Comparison of ENCODE assay signal across 27 cellular contexts in genomic region chr5:73623060-73623459, GRCh38.
"Had no signal": no experiment of that assay in that cellular context is flagged by ENCODE, and none has a peak within 500 bp of the region (broad histone marks: within the 10 kb centered on the region; RNA-seq: fewer than 3 reads in every experiment).

No MANE protein-coding gene starts in this region.

- H3K4me3 Mint-ChIP-seq: mesothelial cell of epicardium; naive B cell; natural killer cell treated with Interleukin-12 subunit alpha and Interleukin-12 subunit beta and Interleukin-15 and Interleukin-18, amount 100 ng/mL, for 72 hours; neural crest cell; stimulated activated naive B cell treated with anti-CD40 and anti-IgM and Interleukin-4, amounts not matched to agents 10 μg/mL and 1 μg/mL and 100 μg/mL, for 72 hours; stimulated activated naive CD8-positive, alpha-beta T cell treated with anti-CD3 and anti-CD28 coated beads, Interleukin-15, Interleukin-2, amounts not matched to agents 100 ng/mL and 50 ng/mL, for 24 hours had no signal

- H3K27me3 ChIP-seq: esophagus muscularis mucosa, foreskin keratinocyte, gastroesophageal sphincter, right atrium auricular region, suprapubic skin, vagina had no signal

- H3K9me3 Mint-ChIP-seq: mesothelial cell of epicardium; naive B cell; natural killer cell treated with Interleukin-12 subunit alpha and Interleukin-12 subunit beta and Interleukin-15 and Interleukin-18, amount 100 ng/mL, for 72 hours; neural crest cell; stimulated activated naive CD8-positive, alpha-beta T cell treated with anti-CD3 and anti-CD28 coated beads, Interleukin-15, Interleukin-2, amounts not matched to agents 100 ng/mL and 50 ng/mL, for 24 hours had no signal

- H3K9me3 ChIP-seq: esophagus muscularis mucosa, gastroesophageal sphincter, heart left ventricle, left lung, mucosa of descending colon, neutrophil, prostate gland, right atrium auricular region, spleen, suprapubic skin, transverse colon, vagina had no signal

- H3K27ac ChIP-seq: coronary artery, esophagus muscularis mucosa, foreskin keratinocyte, gastroesophageal sphincter, heart left ventricle, hepatocyte, left lung, neutrophil, prostate gland, right atrium auricular region, skin epidermis, spleen, suprapubic skin, transverse colon, vagina had no signal

- FAIRE-seq: endothelial cell of umbilical vein had no signal

- H3K4me1 ChIP-seq: prostate gland had no signal

- H3K4me3 ChIP-seq: coronary artery, esophagus muscularis mucosa, gastroesophageal sphincter, heart left ventricle, hepatocyte, left lung, mucosa of descending colon, prostate gland, right atrium auricular region, skin epidermis, spleen, suprapubic skin, transverse colon, vagina had no signal

- ATAC-seq: foreskin keratinocyte; gastroesophageal sphincter; heart left ventricle; left cardiac atrium; left lung; mucosa of descending colon; natural killer cell treated with Interleukin-12 subunit alpha and Interleukin-12 subunit beta and Interleukin-15 and Interleukin-18, amount 100 ng/mL, for 72 hours; stimulated activated naive B cell treated with anti-CD40 and anti-IgM and Interleukin-4, amounts not matched to agents 10 μg/mL and 1 μg/mL and 100 μg/mL, for 72 hours had no signal

- H3K27ac Mint-ChIP-seq: mesothelial cell of epicardium; naive B cell; natural killer cell treated with Interleukin-12 subunit alpha and Interleukin-12 subunit beta and Interleukin-15 and Interleukin-18, amount 100 ng/mL, for 72 hours; stimulated activated naive B cell treated with anti-CD40 and anti-IgM and Interleukin-4, amounts not matched to agents 10 μg/mL and 1 μg/mL and 100 μg/mL, for 72 hours; stimulated activated naive CD8-positive, alpha-beta T cell treated with anti-CD3 and anti-CD28 coated beads, Interleukin-15, Interleukin-2, amounts not matched to agents 100 ng/mL and 50 ng/mL, for 24 hours had no signal

- H3K36me3 Mint-ChIP-seq: mesothelial cell of epicardium; naive B cell; natural killer cell treated with Interleukin-12 subunit alpha and Interleukin-12 subunit beta and Interleukin-15 and Interleukin-18, amount 100 ng/mL, for 72 hours; stimulated activated naive B cell treated with anti-CD40 and anti-IgM and Interleukin-4, amounts not matched to agents 10 μg/mL and 1 μg/mL and 100 μg/mL, for 72 hours had no signal

- H3K4me1 Mint-ChIP-seq: neural crest cell had no signal

- DNase-seq: dermis blood vessel endothelial cell; effector memory CD4-positive, alpha-beta T cell; foreskin keratinocyte; heart left ventricle; left cardiac atrium; left lung; mesenchymal stem cell; naive B cell; spleen; stimulated activated naive B cell treated with anti-CD40 and anti-IgM and Interleukin-4, amounts not matched to agents 10 μg/mL and 1 μg/mL and 100 μg/mL, for 72 hours; transverse colon had no signal

- H3K36me3 ChIP-seq: esophagus muscularis mucosa, gastroesophageal sphincter, heart left ventricle, left lung, neutrophil, prostate gland, right atrium auricular region, spleen, suprapubic skin, transverse colon, vagina had no signal
